8 cellular contexts compared by ENCODE assay signal in genomic region chr13:99617474-99618255, GRCh38. TPM values are rescaled to one million over a fixed set of nuclear protein-coding genes. Genes with fewer than 3 reads are reported as not detected.
DNase-seq lines count a peak whose midpoint lies in the region; ATAC-seq, FAIRE-seq and TF ChIP-seq lines count a peak whose summit lies in the region.

No MANE protein-coding gene starts in this region.

- no peak overlapping the region for H3K4me3 ChIP-seq in AG09309 (ENCODE audit: control insufficient read depth, low read depth, low read length)
- no peak overlapping the region for H3K4me3 ChIP-seq in K562
- no peak overlapping the region for H3K4me3 ChIP-seq in kidney (ENCODE audit: low read length in 2 of 2)
- no peak overlapping the region for H3K4me3 ChIP-seq in vagina

- in situ Hi-C loops in K562 (cut with MboI): no loop called here

- no peak overlapping the region for H3K9ac ChIP-seq in K562 (ENCODE audit: insufficient read depth in 1 of 2, low read depth in 2 of 2, low read length in 2 of 2)
- no peak overlapping the region for H3K9ac ChIP-seq in kidney (ENCODE audit: low read length in 2 of 2)

- no peak for TF ChIP-seq POLR2A in K562 (conservative IDR thresholded peaks at IDR 0.05)
- TF ChIP-seq POLR2A in vagina (IDR thresholded peaks at IDR 0.05): no peak

- H3K27ac ChIP-seq in K562 (ENCODE audit: extremely low read depth, low read depth, low read length) (no peak overlapping the region), kidney (ENCODE audit: low read depth in 2 of 2, low read length in 2 of 2) (no peak overlapping the region), vagina (peak overlapping the region; percentile 14)

- DNase-seq in AG09309 (ENCODE audit: low read depth) (peak; percentile 69), NCI-H1694 treated with DMSO at 0.1 percent for 48 hours (lab: John Stamatoyannopoulos, UW) (peak; percentile 63), K562 (ENCODE audit: extremely low read depth in 1 of 4, low spot score in 3 of 4) (peak; percentile 20 to 54 (median 26)), kidney (no peak), vagina (ENCODE audit: extremely low spot score in 2 of 2) (no peak), NCI-H1105 (lab: John Stamatoyannopoulos, UW) (no peak), COR-L47 (lab: John Stamatoyannopoulos, UW) (no peak)

- H3K79me2 ChIP-seq in K562 (ENCODE audit: control insufficient read depth, insufficient read depth, low read length): no peaks in the 10 kb centered on the region

- ATAC-seq in K562: peak; percentile 79

- H4K20me1 ChIP-seq in K562 (replicated peaks; ENCODE audit: control insufficient read depth, insufficient read depth, low read length): peaks cover 5% of the 10 kb centered on the region; the same call in 1 of the 2 replicates

- H3K36me3 ChIP-seq in K562 (ENCODE audit: control insufficient read depth, insufficient read depth, low read length) (no peaks in the 10 kb centered on the region), kidney (ENCODE audit: control insufficient read depth in 1 of 2, insufficient read depth in 2 of 2, low read length in 2 of 2) (no peaks in the 10 kb centered on the region), vagina (no peaks in the 10 kb centered on the region)

- H3K9me3 ChIP-seq in K562 (replicated peaks; ENCODE audit: control insufficient read depth, insufficient read depth, low read depth, low read length) (no peaks in the 10 kb centered on the region), kidney (ENCODE audit: control insufficient read depth in 1 of 2, low read length in 2 of 2) (no peaks in the 10 kb centered on the region), vagina (no peaks in the 10 kb centered on the region)

- peaks cover 3 to 4% of the 10 kb centered on the region in 2 experiments; a peak in 3 of 5 replicates for H3K4me1 ChIP-seq in K562 (replicated peaks in 1 of 2; ENCODE audit: control insufficient read depth in 2 of 2, insufficient read depth in 2 of 2, low read length in 2 of 2)
- peaks cover 7 to 11% of the 10 kb centered on the region in 2 donors for H3K4me1 ChIP-seq in kidney (ENCODE audit: control insufficient read depth in 1 of 2, insufficient read depth in 1 of 2, low read depth in 1 of 2, low read length in 2 of 2)
- no peaks in the 10 kb centered on the region for H3K4me1 ChIP-seq in vagina

- H3K4me2 ChIP-seq in K562 (ENCODE audit: insufficient read depth, low read length): no peak overlapping the region

- TF ChIP-seq CTCF in AG09309 (IDR thresholded peaks at IDR 0.05; ENCODE audit: control insufficient read depth, insufficient read depth, low read depth, low read length, missing control alignments) (peak; percentile 93), GM12873 (IDR thresholded peaks at IDR 0.05; ENCODE audit: insufficient read depth, low read depth, low read length, missing control alignments) (peak; percentile 66), K562 (IDR thresholded peaks at IDR 0.05 in 2 of 3, conservative IDR thresholded peaks at IDR 0.05 in 1 of 3; ENCODE audit: insufficient read depth in 2 of 3, low read depth in 1 of 3, low read length in 3 of 3) (peak; percentile 64 to 76 (median 71)), kidney (IDR thresholded peaks at IDR 0.05; ENCODE audit: borderline replicate concordance, extremely low read depth, insufficient read depth) (peak; percentile 66), vagina (IDR thresholded peaks at IDR 0.05) (peak in 2 of 3 experiments; percentile 55 to 58)

- 16% methylated on average over 11 of the region's 11 CpGs for WGBS in K562 (ENCODE audit: insufficient coverage, low coverage, missing lambda C conversion rate)

- BruUV-seq in K562 (replicated peaks; lab: Mats Ljungman, UMichigan): no TSS peak

- TF ChIP-seq EP300 in K562 (IDR thresholded peaks at IDR 0.05; ENCODE audit: low read length): no peak

- H3K9me1 ChIP-seq in K562 (ENCODE audit: control insufficient read depth, insufficient read depth, low read length): peaks cover 5% of the 10 kb centered on the region

- CTCF ChIA-PET in K562 (lab: Yijun Ruan, JAX; ENCODE audit: low intra/inter-chr PET ratio): interaction anchor here (0.8 kb wide), 1 partner anchor 618 kb away, joined by 3 read pairs; no protein-coding TSS in a partner anchor

- no peak overlapping the region for H2AFZ ChIP-seq in K562 (ENCODE audit: low read depth, low read length)

- H3K27me3 ChIP-seq in K562 (ENCODE audit: control insufficient read depth in 2 of 2, insufficient read depth in 2 of 2, low read length in 2 of 2) (no peaks in the 10 kb centered on the region), vagina (no peaks in the 10 kb centered on the region)

- TF ChIP-seq RAD21 in K562 (CRISPR knock-in tag; conservative IDR thresholded peaks at IDR 0.05 in 1 of 2, IDR thresholded peaks at IDR 0.05 in 1 of 2): peak; percentile 59 to 76

- intact Hi-C loops in K562 (cut with micrococcal nuclease): loop anchor here (5.0 kb wide), 1 partner anchor 40 kb away; no protein-coding TSS in a partner anchor
- intact Hi-C loops in kidney (cut with DNase I): no loop called here
- intact Hi-C loops in vagina (cut with DNase I): no loop called here

- POLR2A ChIA-PET in K562 (lab: Yijun Ruan, JAX): interaction anchor here (0.9 kb wide), 1 partner anchor 16 kb away, joined by 3 read pairs; no protein-coding TSS in a partner anchor

- FAIRE-seq in K562 (lab: Jason Lieb, UNC) (peak; percentile 57), kidney (lab: Jason Lieb, UNC) (no peak)

TF ChIP-seq in K562, 482 proteins besides CTCF, POLR2A, EP300 and RAD21:
- TF ChIP-seq ZNF184 (CRISPR knock-in tag; IDR thresholded peaks at IDR 0.05) (no peak), KLF16 (IDR thresholded peaks at IDR 0.05) (0 out of 2 replicates have a peak, but pooled peaks have one; percentile 7), SMC3 (conservative IDR thresholded peaks at IDR 0.05; ENCODE audit: insufficient read depth, low read depth, low read length) (peak; percentile 41), SAFB (IDR thresholded peaks at IDR 0.05; ENCODE audit: borderline replicate concordance, low read depth, low read length) (no peak), NFE2L1 (tag; IDR thresholded peaks at IDR 0.05; ENCODE audit: borderline replicate concordance, low read depth) (no peak), RAD51 (IDR thresholded peaks at IDR 0.05; ENCODE audit: borderline replicate concordance, low read depth) (no peak), CREM (IDR thresholded peaks at IDR 0.05; ENCODE audit: low read depth) (peak; percentile 26; the same call in 1 of the 2 replicates), ZFP1 (CRISPR knock-in tag; IDR thresholded peaks at IDR 0.05) (no peak)
- TF ChIP-seq, protein P1, sequence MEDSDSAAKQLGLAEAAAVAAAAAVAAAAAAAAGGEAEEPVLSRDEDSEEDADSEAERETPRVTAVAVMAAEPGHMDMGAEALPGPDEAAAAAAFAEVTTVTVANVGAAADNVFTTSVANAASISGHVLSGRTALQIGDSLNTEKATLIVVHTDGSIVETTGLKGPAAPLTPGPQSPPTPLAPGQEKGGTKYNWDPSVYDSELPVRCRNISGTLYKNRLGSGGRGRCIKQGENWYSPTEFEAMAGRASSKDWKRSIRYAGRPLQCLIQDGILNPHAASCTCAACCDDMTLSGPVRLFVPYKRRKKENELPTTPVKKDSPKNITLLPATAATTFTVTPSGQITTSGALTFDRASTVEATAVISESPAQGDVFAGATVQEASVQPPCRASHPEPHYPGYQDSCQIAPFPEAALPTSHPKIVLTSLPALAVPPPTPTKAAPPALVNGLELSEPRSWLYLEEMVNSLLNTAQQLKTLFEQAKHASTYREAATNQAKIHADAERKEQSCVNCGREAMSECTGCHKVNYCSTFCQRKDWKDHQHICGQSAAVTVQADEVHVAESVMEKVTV (CRISPR knock-in tag; IDR thresholded peaks at IDR 0.05): peak; percentile 51; the same call in 1 of the 2 replicates

RNA-seq across cellular contexts. Expression of gene CLYBL, which starts 11.2 kb away (rescaled TPM):
- 1.4 and 6.8 TPM in 2 replicates for total RNA-seq in K562 (2011; cell fraction: chromatin; rRNA removed; ENCODE audit: low replicate concordance)
- 1.2 and 1.4 TPM in 2 replicates for total RNA-seq in K562 (2011; cell fraction: nucleolus; rRNA removed)
- 3.0 and 3.7 TPM in 2 replicates for total RNA-seq in K562 (2011; cell fraction: nucleoplasm; rRNA removed)
- total RNA-seq in K562 (2014; rRNA removed) (1.2 and 1.8 TPM in 2 replicates), K562 (2014; rRNA removed; fragmentation: Illumina TruSeq; extraction: Trizol) (2.3 and 3.3 TPM in 2 replicates), K562 (2015; rRNA removed; fragmentation: Illumina TruSeq; extraction: Trizol) (2.4 and 4.3 TPM in 2 replicates), K562 (2021) (2.5 and 2.9 TPM in 2 replicates), kidney (23.4 TPM), vagina (8.8 TPM)
- polyA plus RNA-seq in K562 (2011; rRNA removed) (4.1 and 5.0 TPM in 2 replicates), K562 (2014; fragmentation: Illumina TruSeq; extraction: Trizol) (2.9 and 3.4 TPM in 2 replicates), K562 (2014; fragmentation: Nextera tagmentation; extraction: Ambion mirVana) (1 to 10 TPM; 2.0 to 2.1 TPM), K562 (2014; rRNA removed) (2.1 and 4.3 TPM in 2 replicates), kidney (ENCODE audit: insufficient read depth, low read depth, low replicate concordance) (71.7 TPM)
- polyA plus RNA-seq in K562 (2011; cell fraction: cytosol; rRNA removed): 2.1 and 2.7 TPM in 2 replicates
- 8.2 and 9.9 TPM in 2 replicates for polyA plus RNA-seq in K562 (2011; cell fraction: nucleus; rRNA removed)
- 2.8 and 5.0 TPM in 2 replicates for polyA plus RNA-seq in K562 (2012)
- polyA minus RNA-seq in K562 (2011; rRNA and poly(A)+ RNA removed): 1.6 and 3.5 TPM in 2 replicates
- not detected in 2 replicates for polyA minus RNA-seq in K562 (2011; cell fraction: cytosol; rRNA and poly(A)+ RNA removed)
- polyA minus RNA-seq in K562 (2011; cell fraction: nucleus; rRNA and poly(A)+ RNA removed): 4.3 and 5.2 TPM in 2 replicates

Comparison
In these comparisons a context has a peak if more than half of its experiments do, and no peak if none do; other contexts are left out.
1. DNase-seq: peak in AG09309 (single experiment), NCI-H1694 treated with DMSO at 0.1 percent for 48 hours (single experiment) and K562 (4 of 4); none in kidney (single experiment), vagina (0 of 2), NCI-H1105 (single experiment) and COR-L47 (single experiment).
2. Peak in every context shown above with its lines, with median percentiles within 50 percentile points of each other: CTCF ChIP-seq.